In the genomic region with DNA sequence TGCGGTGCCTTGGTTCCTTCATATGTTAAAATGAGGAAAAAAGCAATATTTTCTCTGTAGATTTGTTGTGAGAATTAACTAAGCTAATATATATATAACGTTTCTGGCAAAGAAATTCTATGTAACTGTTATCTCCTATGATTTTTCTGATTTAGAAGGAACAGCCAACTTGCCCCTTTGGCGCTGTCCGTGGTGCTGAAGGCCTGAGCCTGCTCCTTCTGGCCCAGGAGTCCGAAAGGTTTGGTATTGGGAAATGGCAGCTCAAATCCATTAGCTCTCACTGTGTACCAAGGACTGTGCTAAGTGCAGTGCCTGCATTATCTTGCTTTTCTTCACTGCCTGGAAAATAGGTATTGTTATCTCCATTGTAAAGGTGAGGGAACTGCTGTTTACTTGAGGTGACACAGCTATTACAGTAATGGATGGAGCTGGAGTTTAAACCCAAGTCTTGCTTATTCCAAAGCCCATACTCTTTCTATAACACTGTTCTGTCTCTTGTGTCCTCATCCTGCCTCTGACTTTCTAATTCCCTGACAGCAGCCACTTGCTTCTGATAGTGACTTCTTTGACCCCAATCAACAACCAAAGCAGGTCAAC, we compare ENCODE assay signal across 9 cellular contexts. TPM values are rescaled to one million over a fixed set of nuclear protein-coding genes. Genes with fewer than 3 reads are reported as not detected.
A peak's percentile ranks its signal among the peaks of the same experiment; 100 is the strongest.
DNase-seq lines count a peak whose midpoint lies in the region; ATAC-seq, FAIRE-seq and TF ChIP-seq lines count a peak whose summit lies in the region.
"Had no signal": no experiment of that assay in that cellular context is flagged by ENCODE, and none has a peak within 500 bp of the region (broad histone marks: within the 10 kb centered on the region; RNA-seq: fewer than 3 reads in every experiment).

No MANE protein-coding gene starts in this region.

- H3K27me3 Mint-ChIP-seq in H9 (ENCODE audit: low read depth) = peaks cover 14% of the 10 kb centered on the region

- no peak overlapping the region for H4K5ac ChIP-seq in H9 (ENCODE audit: insufficient read length, low read depth, low read length)

- H3K14ac ChIP-seq in H9 (ENCODE audit: insufficient read depth, low read length) = no peak overlapping the region

- no peaks in the 10 kb centered on the region for H3K79me1 ChIP-seq in H9 (ENCODE audit: insufficient read depth, low read depth, low read length, poor library complexity, severe bottlenecking)

- intact Hi-C loops in colonic mucosa (cut with DNase I) = no loop called here

- H3K9ac ChIP-seq in H9 (ENCODE audit: extremely low read depth, insufficient read length, low read length) (no peak overlapping the region), colonic mucosa (ENCODE audit: low read depth in 2 of 2, low read length in 2 of 2) (no peak overlapping the region)

- no peak overlapping the region for H3K27ac ChIP-seq in H9 (ENCODE audit: insufficient read length, low read depth, low read length)
- no peak overlapping the region for H3K27ac ChIP-seq in colonic mucosa

- H3K4me2 ChIP-seq in H9 (ENCODE audit: insufficient read depth, insufficient read length, low read length) = no peak overlapping the region

- no peak overlapping the region for H3K18ac ChIP-seq in H9 (ENCODE audit: insufficient read length, low read depth, low read length)

- no peak overlapping the region for H3T11ph ChIP-seq in H9 (ENCODE audit: low read length)

- no peaks in the 10 kb centered on the region for H4K20me1 ChIP-seq in H9 (ENCODE audit: control insufficient read depth, insufficient read depth, insufficient read length)

- no peak overlapping the region for H2BK120ac ChIP-seq in H9 (ENCODE audit: low read depth, low read length, poor library complexity, severe bottlenecking)

- H3K36me3 ChIP-seq in colonic mucosa = no peaks in the 10 kb centered on the region

- no peak overlapping the region for H2BK12ac ChIP-seq in H9 (ENCODE audit: insufficient read length, low read depth, low read length)

- H3K4me1 ChIP-seq in H9 (ENCODE audit: insufficient read depth, low read length) (peaks cover 2% of the 10 kb centered on the region; the same call in 1 of the 2 replicates), colonic mucosa (no peaks in the 10 kb centered on the region)

- no peak overlapping the region for H4K8ac ChIP-seq in H9 (replicated peaks; ENCODE audit: insufficient read length, low read depth, low read length)

- H3K4me3 ChIP-seq in colonic mucosa = no peak overlapping the region

- H3K9me3 ChIP-seq in H9 (ENCODE audit: control insufficient read depth, low read depth, low read length) (no peaks in the 10 kb centered on the region), colonic mucosa (no peaks in the 10 kb centered on the region)

- no peak overlapping the region for H2BK20ac ChIP-seq in H9 (ENCODE audit: low read depth, low read length, poor library complexity, severe bottlenecking)

- H3K27ac Mint-ChIP-seq in H9 = no peak overlapping the region

- H2AK5ac ChIP-seq in H9 (ENCODE audit: insufficient read length, low read length) = no peak overlapping the region

- H3K23ac ChIP-seq in H9 (ENCODE audit: insufficient read length, low read depth, low read length) = no peak overlapping the region

- peaks cover 4 to 12% (median 7%) of the 10 kb centered on the region in 3 experiments for H3K36me3 Mint-ChIP-seq in H9 (ENCODE audit: insufficient read depth in 1 of 3, low read depth in 3 of 3)

- H3K79me2 ChIP-seq in H9 (ENCODE audit: insufficient read depth, low read length) = no peaks in the 10 kb centered on the region

- no peaks in the 10 kb centered on the region for H3K23me2 ChIP-seq in H9 (ENCODE audit: insufficient read length, low read depth, low read length, poor library complexity, severe bottlenecking)

- H3K4ac ChIP-seq in H9 (ENCODE audit: low read depth, low read length) = no peak overlapping the region

- peaks cover 12 to 13% of the 10 kb centered on the region in 2 experiments for H3K4me1 Mint-ChIP-seq in H9

- H3K9me3 Mint-ChIP-seq in H9 = peaks cover 11 to 13% of the 10 kb centered on the region in 2 experiments

- TF ChIP-seq CTCF in H9 (conservative IDR thresholded peaks at IDR 0.05) = no peak
- TF ChIP-seq CTCF in colonic mucosa (IDR thresholded peaks at IDR 0.05) = no peak

- no peak overlapping the region for H2BK15ac ChIP-seq in H9 (ENCODE audit: low read depth, low read length)

- DNase-seq in H9 = peak; percentile 66
- peak; percentile 25 for DNase-seq in RCC 7860 (ENCODE audit: low spot score)
- DNase-seq in colonic mucosa = peak; percentile 45
- peak; percentile 28 for DNase-seq in pons (ENCODE audit: low spot score)
- no peak for DNase-seq in DMS153 (lab: John Stamatoyannopoulos, UW)
- DNase-seq in NCI-H187 (lab: John Stamatoyannopoulos, UW) = no peak

- H2AFZ ChIP-seq in H9 (ENCODE audit: low read length) = no peak overlapping the region

- no peak overlapping the region for H3K56ac ChIP-seq in H9 (ENCODE audit: insufficient read length, low read depth, low read length)

- ATAC-seq in HG02938 (IDR thresholded peaks at IDR 0.05; ENCODE audit: unreplicated experiment) (no peak), GM21390 (IDR thresholded peaks at IDR 0.05; ENCODE audit: unreplicated experiment) (no peak)

- FAIRE-seq in RCC 7860 (lab: Jason Lieb, UNC) = no peak

- WGBS in H9 (ENCODE audit: extremely low coverage, insufficient read length, low lambda C conversion rate) = no CpG with 5 or more reads among the region's 5 CpGs

- H2BK5ac ChIP-seq in H9 (ENCODE audit: insufficient read length, low read length) = no peak overlapping the region

- H3K27me3 ChIP-seq in H9 (ENCODE audit: insufficient read depth, low read length) (no peaks in the 10 kb centered on the region), colonic mucosa (no peaks in the 10 kb centered on the region)

- H3K4me3 Mint-ChIP-seq in H9 = no peak overlapping the region

- no peak overlapping the region for H4K91ac ChIP-seq in H9 (ENCODE audit: insufficient read length, low read depth, low read length)

RNA-seq across cellular contexts. Expression of gene C1QL2, which starts 52.2 kb away (rescaled TPM):
- total RNA-seq in H9 (2021) (0.81 and 0.90 TPM in 2 replicates), colonic mucosa (not detected)
- total RNA-seq: T-helper 1 cell treated with Interleukin-12 subunit alpha and Interleukin-12 subunit beta and Interleukin-4 antibody, amounts not matched to agents 30 ng/mL and 1 ng/mL, for 36 hours had no signal

Comparison
In these comparisons a context has a peak if more than half of its experiments do, and no peak if none do; other contexts are left out.
1. DNase-seq: peak in H9 (single experiment), RCC 7860 (single experiment), colonic mucosa (single experiment) and pons (single experiment); none in DMS153 (single experiment) and NCI-H187 (0 of 2).